In genomic region chr2:150097891-150098595, GRCh38 we compare ENCODE assay signal across 12 cellular contexts.
DNase-seq lines count a peak whose midpoint lies in the region; ATAC-seq and TF ChIP-seq lines count a peak whose summit lies in the region.
"Had no signal": no experiment of that assay in that cellular context is flagged by ENCODE, and none has a peak within 500 bp of the region (broad histone marks: within the 10 kb centered on the region; RNA-seq: fewer than 3 reads in every experiment).

No MANE protein-coding gene starts in this region.

- no peak overlapping the region for H3K27ac ChIP-seq in neuronal stem cell (replicated peaks; ENCODE audit: low read length)
- H3K27ac ChIP-seq: neutrophil, SJSA1 had no signal

- H3K79me1 ChIP-seq in neuronal stem cell (ENCODE audit: low read depth, low read length) = no peaks in the 10 kb centered on the region

- no peak overlapping the region for H3K4ac ChIP-seq in neuronal stem cell (ENCODE audit: low read length)

- no peak overlapping the region for H2BK120ac ChIP-seq in neuronal stem cell (ENCODE audit: low read depth, low read length)

- ATAC-seq in stimulated activated naive CD8-positive, alpha-beta T cell treated with anti-CD3 and anti-CD28 coated beads, Interleukin-15, amount 100 ng/mL, for 72 hours = no peak

- no peak overlapping the region for H2BK12ac ChIP-seq in neuronal stem cell (ENCODE audit: low read length)

- H2AK5ac ChIP-seq in neuronal stem cell (ENCODE audit: low read depth, low read length) = no peak overlapping the region

- no CpG with 5 or more reads among the region's 2 CpGs for WGBS in neuronal stem cell (ENCODE audit: extremely low coverage in 2 of 2, insufficient read length in 2 of 2, insufficient replicate concordance in 1 of 2), 2 donors

- H4K91ac ChIP-seq in neuronal stem cell (ENCODE audit: low read depth, low read length, poor library complexity) = no peak overlapping the region

- no peaks in the 10 kb centered on the region for H3K36me3 ChIP-seq in neuronal stem cell (replicated peaks in 1 of 2; ENCODE audit: control insufficient read depth in 2 of 2, insufficient read depth in 2 of 2, low read length in 2 of 2)
- H3K36me3 ChIP-seq: neutrophil, SJSA1 had no signal

- no peaks in the 10 kb centered on the region for H3K36me3 Mint-ChIP-seq in endothelial cell (ENCODE audit: low read depth, unreplicated experiment)
- no peaks in the 10 kb centered on the region for H3K36me3 Mint-ChIP-seq in neural crest cell (ENCODE audit: low read depth)

- H3K9me3 Mint-ChIP-seq in endothelial cell (ENCODE audit: unreplicated experiment) = no peaks in the 10 kb centered on the region
- peaks cover 2% of the 10 kb centered on the region for H3K9me3 Mint-ChIP-seq in neural crest cell
- H3K9me3 Mint-ChIP-seq in stimulated activated naive CD8-positive, alpha-beta T cell treated with anti-CD3 and anti-CD28 coated beads, Interleukin-15, amount 100 ng/mL, for 72 hours = no peaks in the 10 kb centered on the region
- H3K9me3 Mint-ChIP-seq: activated CD4-positive, alpha-beta memory T cell treated with anti-CD3 and anti-CD28 coated beads, Interleukin-2, amount 10 ng/mL, durations not matched to agents 7 days and 5 days had no signal

- H3K27ac Mint-ChIP-seq in endothelial cell (ENCODE audit: unreplicated experiment) (peak overlapping the region; percentile 64), neural crest cell (ENCODE audit: unreplicated experiment) (peak overlapping the region; percentile 27)
- H3K27ac Mint-ChIP-seq in stimulated activated naive CD8-positive, alpha-beta T cell treated with anti-CD3 and anti-CD28 coated beads, Interleukin-15, amount 100 ng/mL, for 72 hours = no peak overlapping the region
- H3K27ac Mint-ChIP-seq: activated CD4-positive, alpha-beta memory T cell treated with anti-CD3 and anti-CD28 coated beads, Interleukin-2, amount 10 ng/mL, durations not matched to agents 7 days and 5 days had no signal

- H3K4me3 Mint-ChIP-seq in endothelial cell (ENCODE audit: unreplicated experiment) (no peak overlapping the region), neural crest cell (no peak overlapping the region)
- H3K4me3 Mint-ChIP-seq in stimulated activated naive CD8-positive, alpha-beta T cell treated with anti-CD3 and anti-CD28 coated beads, Interleukin-15, amount 100 ng/mL, for 72 hours = no peak overlapping the region
- H3K4me3 Mint-ChIP-seq: activated CD4-positive, alpha-beta memory T cell treated with anti-CD3 and anti-CD28 coated beads, Interleukin-2, amount 10 ng/mL, durations not matched to agents 7 days and 5 days had no signal

- H2BK15ac ChIP-seq in neuronal stem cell (ENCODE audit: low read length) = no peak overlapping the region

- no peaks in the 10 kb centered on the region for H3K27me3 Mint-ChIP-seq in endothelial cell (ENCODE audit: unreplicated experiment)
- H3K27me3 Mint-ChIP-seq in neural crest cell (ENCODE audit: low read depth) = no peaks in the 10 kb centered on the region
- no peaks in the 10 kb centered on the region for H3K27me3 Mint-ChIP-seq in stimulated activated naive CD8-positive, alpha-beta T cell treated with anti-CD3 and anti-CD28 coated beads, Interleukin-15, amount 100 ng/mL, for 72 hours
- H3K27me3 Mint-ChIP-seq: activated CD4-positive, alpha-beta memory T cell treated with anti-CD3 and anti-CD28 coated beads, Interleukin-2, amount 10 ng/mL, durations not matched to agents 7 days and 5 days had no signal

- DNase-seq in EH (ENCODE audit: low read depth) = peak; percentile 53
- peak; percentile 73 for DNase-seq in NCI-H226
- no peak for DNase-seq in endothelial cell (ENCODE audit: low spot score)
- no peak for DNase-seq in neural crest cell (ENCODE audit: low read depth, low spot score)
- no peak for DNase-seq in islet precursor cell
- DNase-seq in stimulated activated naive CD8-positive, alpha-beta T cell treated with anti-CD3 and anti-CD28 coated beads, Interleukin-15, amount 100 ng/mL, for 72 hours = no peak
- no peak for DNase-seq in foreskin melanocyte
- no peak for DNase-seq in neuronal stem cell (ENCODE audit: low spot score)
- DNase-seq: activated CD4-positive, alpha-beta memory T cell treated with anti-CD3 and anti-CD28 coated beads, Interleukin-2, amount 10 ng/mL, durations not matched to agents 7 days and 5 days; NCI-H2081 had no signal

- H3K9ac ChIP-seq in neuronal stem cell (ENCODE audit: low read depth, low read length, poor library complexity) = no peak overlapping the region

- H3K23ac ChIP-seq in neuronal stem cell (ENCODE audit: low read depth, low read length, poor library complexity) = no peak overlapping the region

- no peak overlapping the region for H3K14ac ChIP-seq in neuronal stem cell (ENCODE audit: low read length)

- H2AFZ ChIP-seq in neuronal stem cell (ENCODE audit: low read length) = no peak overlapping the region

- H3K9me3 ChIP-seq in neuronal stem cell (replicated peaks in 1 of 2; ENCODE audit: control insufficient read depth in 2 of 2, insufficient read depth in 1 of 2, low read depth in 1 of 2, low read length in 2 of 2) = no peaks in the 10 kb centered on the region
- H3K9me3 ChIP-seq: neutrophil, SJSA1 had no signal

- no peak overlapping the region for H4K8ac ChIP-seq in neuronal stem cell (ENCODE audit: low read depth, low read length)

- H3K4me1 Mint-ChIP-seq in endothelial cell (ENCODE audit: unreplicated experiment) (peaks cover 12% of the 10 kb centered on the region), neural crest cell (peaks cover 7% of the 10 kb centered on the region)
- no peaks in the 10 kb centered on the region for H3K4me1 Mint-ChIP-seq in stimulated activated naive CD8-positive, alpha-beta T cell treated with anti-CD3 and anti-CD28 coated beads, Interleukin-15, amount 100 ng/mL, for 72 hours
- H3K4me1 Mint-ChIP-seq: activated CD4-positive, alpha-beta memory T cell treated with anti-CD3 and anti-CD28 coated beads, Interleukin-2, amount 10 ng/mL, durations not matched to agents 7 days and 5 days had no signal

- H3K4me1 ChIP-seq in neuronal stem cell (ENCODE audit: control insufficient read depth in 2 of 2, insufficient read depth in 1 of 2, low read depth in 1 of 2, low read length in 2 of 2) = peaks cover 0 to 3% of the 10 kb centered on the region in 2 donors

- no peak overlapping the region for H3K4me2 ChIP-seq in neuronal stem cell (ENCODE audit: insufficient read depth, low read length, poor library complexity, severe bottlenecking)

- no peak overlapping the region for H3K4me3 ChIP-seq in neuronal stem cell (ENCODE audit: low read length in 2 of 2)
- H3K4me3 ChIP-seq: SJSA1 had no signal

- no peak for TF ChIP-seq CTCF in endothelial cell (IDR thresholded peaks at IDR 0.05; ENCODE audit: unreplicated experiment)
- no peak for TF ChIP-seq CTCF in neural crest cell (conservative IDR thresholded peaks at IDR 0.05)

- H3K18ac ChIP-seq in neuronal stem cell (ENCODE audit: low read length) = no peak overlapping the region

- H2BK5ac ChIP-seq in neuronal stem cell (ENCODE audit: low read length) = no peak overlapping the region

- no peaks in the 10 kb centered on the region for H3K27me3 ChIP-seq in neuronal stem cell (ENCODE audit: control insufficient read depth in 3 of 3, insufficient read depth in 3 of 3, low read depth in 1 of 3, low read length in 3 of 3)
- H3K27me3 ChIP-seq: neutrophil, SJSA1 had no signal

Comparison
In these comparisons a context has a peak if more than half of its experiments do, and no peak if none do; other contexts are left out.
1. DNase-seq: peak in EH (single experiment) and NCI-H226 (single experiment); none in endothelial cell (single experiment), neural crest cell (single experiment), islet precursor cell (single experiment), stimulated activated naive CD8-positive, alpha-beta T cell treated with anti-CD3 and anti-CD28 coated beads, Interleukin-15, amount 100 ng/mL, for 72 hours (0 of 2), foreskin melanocyte (single experiment) and neuronal stem cell (single experiment).
2. H3K27ac Mint-ChIP-seq: peak in endothelial cell (single experiment) and neural crest cell (single experiment); none in stimulated activated naive CD8-positive, alpha-beta T cell treated with anti-CD3 and anti-CD28 coated beads, Interleukin-15, amount 100 ng/mL, for 72 hours (0 of 2).